ENCODE assay signal across 1 cellular context in genomic region chr2:102664439-102665042, GRCh38.
TF ChIP-seq lines count a peak whose summit lies in the region.

No MANE protein-coding gene starts in this region.

TF ChIP-seq in K562, 482 proteins besides CTCF, POLR2A, EP300 and RAD21 (continued from another document and continues in another):
- TF ChIP-seq ZNF407 (IDR thresholded peaks at IDR 0.05; ENCODE audit: low read depth) (no peak), ZNF347 (CRISPR knock-in tag; IDR thresholded peaks at IDR 0.05; ENCODE audit: low read depth) (no peak), CEBPZ (IDR thresholded peaks at IDR 0.05; ENCODE audit: borderline replicate concordance, low read depth, low read length) (no peak), ZNF24 (IDR thresholded peaks at IDR 0.05) (no peak), EGR1 (conservative IDR thresholded peaks at IDR 0.05) (peak; percentile 98), TOE1 (IDR thresholded peaks at IDR 0.05; ENCODE audit: borderline replicate concordance) (peak; percentile 77), TOE1 (CRISPR knock-in tag; IDR thresholded peaks at IDR 0.05; ENCODE audit: borderline replicate concordance, low read depth) (no peak), ZNF592 (IDR thresholded peaks at IDR 0.05) (peak; percentile 41; the same call in 1 of the 2 replicates), SPI1 (IDR thresholded peaks at IDR 0.05; ENCODE audit: borderline replicate concordance, low read depth, low read length) (peak; percentile 83), SIN3A (IDR thresholded peaks at IDR 0.05; ENCODE audit: borderline replicate concordance in 2 of 2, control insufficient read depth in 1 of 2, low read depth in 2 of 2, low read length in 2 of 2) (no peak), GMEB1 (CRISPR knock-in tag; IDR thresholded peaks at IDR 0.05) (no peak), CEBPG (CRISPR knock-in tag; IDR thresholded peaks at IDR 0.05) (no peak), CEBPG (tag; conservative IDR thresholded peaks at IDR 0.05 in 1 of 2, IDR thresholded peaks at IDR 0.05 in 1 of 2) (peak; percentile 78 to 88), NKRF (IDR thresholded peaks at IDR 0.05; ENCODE audit: borderline replicate concordance) (no peak), ZNF57 (CRISPR knock-in tag; IDR thresholded peaks at IDR 0.05) (no peak), ID3 (CRISPR knock-in tag; IDR thresholded peaks at IDR 0.05) (no peak), ID3 (tag; IDR thresholded peaks at IDR 0.05) (no peak), ZBTB49 (CRISPR knock-in tag; IDR thresholded peaks at IDR 0.05; ENCODE audit: borderline replicate concordance) (no peak), THAP7 (CRISPR knock-in tag; IDR thresholded peaks at IDR 0.05) (no peak), TSC22D4 (tag; IDR thresholded peaks at IDR 0.05) (no peak), NFE2 (IDR thresholded peaks at IDR 0.05; ENCODE audit: low read depth) (peak; percentile 71), HINFP (tag; conservative IDR thresholded peaks at IDR 0.05; ENCODE audit: low read depth) (no peak), TAF1 (IDR thresholded peaks at IDR 0.05; ENCODE audit: control insufficient read depth, extremely low read depth, insufficient read depth, low read length, severe bottlenecking) (no peak)
